Comparison of ENCODE assay signal across 8 cellular contexts in genomic region chr15:78077053-78077859, GRCh38. TPM values are rescaled to one million over a fixed set of nuclear protein-coding genes. Genes with fewer than 3 reads are reported as not detected.
DNase-seq lines count a peak whose midpoint lies in the region; ATAC-seq, FAIRE-seq and TF ChIP-seq lines count a peak whose summit lies in the region.

Gene TBC1D2B (minus strand): TSS chr15:78077711. CDS start chr15:78077652, 59 bp downstream.

- peaks cover 12% of the 10 kb centered on the region for H3K36me3 Mint-ChIP-seq in central memory CD8-positive, alpha-beta T cell (ENCODE audit: insufficient read depth)

- no peaks in the 10 kb centered on the region for H3K9me3 Mint-ChIP-seq in central memory CD8-positive, alpha-beta T cell

- peaks cover 17% of the 10 kb centered on the region for H3K4me1 ChIP-seq in HEK293 (ENCODE audit: control insufficient read depth, insufficient read depth, low read length)

- H3K4me1 Mint-ChIP-seq in central memory CD8-positive, alpha-beta T cell, result peaks cover 46% of the 10 kb centered on the region

- peak within 1 kb of the TSS; percentile 94 for H3K4me3 Mint-ChIP-seq in central memory CD8-positive, alpha-beta T cell

- peak within 1 kb of the TSS; percentile 88 for H3K4me3 ChIP-seq in HEK293 (ENCODE audit: low read depth, low read length)

- peak; percentile 81 for DNase-seq in GM12891 (ENCODE audit: insufficient read length, low spot score)
- peak; percentile 24 for DNase-seq in NCI-H1092 (lab: John Stamatoyannopoulos, UW)
- peak; percentile 35 to 42 for DNase-seq in central memory CD8-positive, alpha-beta T cell (ENCODE audit: low spot score in 2 of 2)
- peak; percentile 55 for DNase-seq in kidney tubule cell (ENCODE audit: low spot score)
- peak; percentile 47 to 67 (median 57) for DNase-seq in stimulated activated CD4-positive, alpha-beta T cell treated with anti-CD3 and anti-CD28 coated beads, Interleukin-1b, Interleukin-23, amount 100 ng/mL, for 24 hours (ENCODE audit: low read depth in 4 of 4, low spot score in 1 of 4)
- DNase-seq in NCI-H2107 (lab: John Stamatoyannopoulos, UW), result no peak

- FAIRE-seq in GM12891 (lab: Jason Lieb, UNC), result peak; percentile 84

- peak within 1 kb of the TSS; percentile 88 for H3K27ac ChIP-seq in HEK293 (ENCODE audit: extremely low read depth, low read depth, low read length)

- H3K9me3 ChIP-seq in HEK293 (ENCODE audit: control insufficient read depth, insufficient read depth, low read depth, low read length), result no peaks in the 10 kb centered on the region

- peak; percentile 48 for TF ChIP-seq CTCF in HEK293 (tag by site-specific recombination; IDR thresholded peaks at IDR 0.05)

- H3K27me3 Mint-ChIP-seq in central memory CD8-positive, alpha-beta T cell, result no peaks in the 10 kb centered on the region

- peak within 1 kb of the TSS; percentile 98 for H3K27ac Mint-ChIP-seq in central memory CD8-positive, alpha-beta T cell (ENCODE audit: low read depth)

- TF ChIP-seq POLR2A in GM12891 (IDR thresholded peaks at IDR 0.05; ENCODE audit: low read depth, low read length), result no peak

- CTCF ChIA-PET in HEK293 (lab: Yijun Ruan, JAX), result interaction anchor here (0.6 to 2.1 kb wide), 7 partner anchors 14 to 118 kb away, joined by 3 to 6 read pairs (median 3); no protein-coding TSS in a partner anchor

- peak; percentile 92 to 93 for ATAC-seq in activated CD4-positive, CD25-positive, alpha-beta regulatory T cell treated with anti-CD3 and anti-CD28 coated beads, Interleukin-2, amount 50 U/mL, for 24 hours
- peak; percentile 75 for ATAC-seq in central memory CD8-positive, alpha-beta T cell (replicated peaks; ENCODE audit: extremely low read depth, poor library complexity, severe bottlenecking)

- peaks cover 0 to 4% of the 10 kb centered on the region in 2 experiments; a peak in 1 of 3 replicates for H3K36me3 ChIP-seq in HEK293 (ENCODE audit: control insufficient read depth in 2 of 2, insufficient read depth in 1 of 2, low read length in 2 of 2)

- POLR2A ChIA-PET in HEK293 (lab: Yijun Ruan, JAX), result interaction anchor here (1.0 kb wide), 1 partner anchor 15 kb away, joined by 3 read pairs; no protein-coding TSS in a partner anchor

TF ChIP-seq in GM12891, 5 proteins besides CTCF, POLR2A, EP300 and RAD21:
- TF ChIP-seq POU2F2 (IDR thresholded peaks at IDR 0.05; ENCODE audit: low read depth, low read length) (no peak), POLR2AphosphoS5 (IDR thresholded peaks at IDR 0.05; ENCODE audit: low read depth, low read length) (no peak), TAF1 (IDR thresholded peaks at IDR 0.05; ENCODE audit: low read depth, low read length) (no peak), PAX5 (IDR thresholded peaks at IDR 0.05; ENCODE audit: insufficient read depth, low read length, severe bottlenecking) (no peak), SPI1 (IDR thresholded peaks at IDR 0.05; ENCODE audit: low read depth, low read length) (no peak)

TF ChIP-seq in HEK293, 187 proteins besides CTCF, POLR2A, EP300 and RAD21 (continues in another document):
- 0 out of 2 replicates have a peak, but pooled peaks have one; percentile 49 for TF ChIP-seq ZSCAN30 (tag by site-specific recombination; IDR thresholded peaks at IDR 0.05)
- peak; percentile 68; the same call in 1 of the 2 replicates for TF ChIP-seq GLIS2 (tag by site-specific recombination; IDR thresholded peaks at IDR 0.05)
- TF ChIP-seq KLF16 (tag by site-specific recombination; IDR thresholded peaks at IDR 0.05), result 0 out of 2 replicates have a peak, but pooled peaks have one; percentile 70
- peak; percentile 59; the same call in 1 of the 2 replicates for TF ChIP-seq ZBTB6 (tag by site-specific recombination; IDR thresholded peaks at IDR 0.05)
- TF ChIP-seq KLF8 (tag by site-specific recombination; IDR thresholded peaks at IDR 0.05), result peak; percentile 84
- TF ChIP-seq ZBTB17 (tag by site-specific recombination; IDR thresholded peaks at IDR 0.05), result peak; percentile 76
- TF ChIP-seq ZFHX2 (tag by site-specific recombination; conservative IDR thresholded peaks at IDR 0.05), result peak; percentile 99
- TF ChIP-seq GLIS1 (tag by site-specific recombination; IDR thresholded peaks at IDR 0.05), result peak; percentile 74
- no peak for TF ChIP-seq ZNF302 (tag by site-specific recombination; IDR thresholded peaks at IDR 0.05; ENCODE audit: low read depth)
- peak; percentile 57 for TF ChIP-seq ZFP69B (tag by site-specific recombination; IDR thresholded peaks at IDR 0.05)
- 0 out of 2 replicates have a peak, but pooled peaks have one; percentile 45 for TF ChIP-seq ZFP37 (tag by site-specific recombination; IDR thresholded peaks at IDR 0.05)
- peak; percentile 93 for TF ChIP-seq ZNF223 (tag by site-specific recombination; IDR thresholded peaks at IDR 0.05)
- no peak for TF ChIP-seq ZNF280C (tag by site-specific recombination; IDR thresholded peaks at IDR 0.05)
- TF ChIP-seq KLF17 (tag by site-specific recombination; IDR thresholded peaks at IDR 0.05), result peak; percentile 76
- no peak for TF ChIP-seq ZNF148 (tag by site-specific recombination; IDR thresholded peaks at IDR 0.05; ENCODE audit: borderline replicate concordance)
- TF ChIP-seq KLF9 (tag by site-specific recombination; IDR thresholded peaks at IDR 0.05; ENCODE audit: low read depth), result peak; percentile 16; the same call in 1 of the 2 replicates
- TF ChIP-seq MYNN (tag by site-specific recombination; IDR thresholded peaks at IDR 0.05; ENCODE audit: borderline replicate concordance), result peak; percentile 29; the same call in 1 of the 2 replicates
- peak; percentile 97 for TF ChIP-seq EGR2 (tag by site-specific recombination; IDR thresholded peaks at IDR 0.05; ENCODE audit: low read depth)
- 0 out of 2 replicates have a peak, but pooled peaks have one; percentile 79 for TF ChIP-seq HOXC10 (CRISPR knock-in tag; IDR thresholded peaks at IDR 0.05)

RNA-seq across cellular contexts. Expression of gene TBC1D2B, which starts in this region (rescaled TPM):
- polyA plus RNA-seq in GM12891 (2012; ENCODE audit: low read depth, missing spikeins), result 19.7 TPM
